8 cellular contexts compared by ENCODE assay signal in genomic region chr17:9020096-9020823, GRCh38. TPM values are rescaled to one million over a fixed set of nuclear protein-coding genes. Genes with fewer than 3 reads are reported as not detected.
DNase-seq lines count a peak whose midpoint lies in the region; TF ChIP-seq lines count a peak whose summit lies in the region.

No MANE protein-coding gene starts in this region.

- no peaks in the 10 kb centered on the region for H3K4me1 Mint-ChIP-seq in glutamatergic neuron (ENCODE audit: low read depth, unreplicated experiment)

- BruUV-seq in OCI-LY7 (replicated peaks; lab: Mats Ljungman, UMichigan) = no TSS peak

- peaks cover 4% of the 10 kb centered on the region for H3K9me3 Mint-ChIP-seq in glutamatergic neuron (ENCODE audit: unreplicated experiment)

- peak overlapping the region; percentile 58 for H3K4me3 Mint-ChIP-seq in glutamatergic neuron (ENCODE audit: unreplicated experiment)

- H2AFZ ChIP-seq in OCI-LY7 (ENCODE audit: low read length) = peak overlapping the region; percentile 42; the same call in 1 of the 2 replicates

- H3K27me3 Mint-ChIP-seq in glutamatergic neuron (ENCODE audit: unreplicated experiment) = peaks cover 13% of the 10 kb centered on the region

- H3K9ac ChIP-seq in skeletal muscle satellite cell (ENCODE audit: low read depth, low read length) = no peak overlapping the region

- in situ Hi-C loops in GM13976 (cut with MboI; ENCODE audit: low sequenced_read_pairs, unreplicated experiment) = loop anchor here (25.0 kb wide), 1 partner anchor 517 kb away; no protein-coding TSS in a partner anchor

- H3K27me3 ChIP-seq in skeletal muscle satellite cell (ENCODE audit: control insufficient read depth, insufficient read depth, low read length) = peaks cover 48% of the 10 kb centered on the region

- intact Hi-C loops in OCI-LY7 (cut with micrococcal nuclease; ENCODE audit: unreplicated experiment) = loop anchor here (10.0 kb wide), 1 partner anchor 65 kb away; no protein-coding TSS in a partner anchor

- no peaks in the 10 kb centered on the region for H3K79me2 ChIP-seq in OCI-LY7 (ENCODE audit: insufficient read depth, low read depth, low read length)

- H3K4me2 ChIP-seq in OCI-LY7 (ENCODE audit: low read length) (peak overlapping the region; percentile 59), skeletal muscle satellite cell (ENCODE audit: low read length) (peak overlapping the region; percentile 80)

- H3K27ac Mint-ChIP-seq in glutamatergic neuron (ENCODE audit: unreplicated experiment) = no peak overlapping the region

- no peaks in the 10 kb centered on the region for H3K9me2 ChIP-seq in OCI-LY7 (ENCODE audit: insufficient read depth, low read length)

- CTCF ChIA-PET in OCI-LY7 (lab: Charles Lee; ENCODE audit: unreplicated experiment) = no interaction called here

- POLR2A ChIA-PET in OCI-LY7 (lab: Charles Lee) = no interaction called here

- no peaks in the 10 kb centered on the region for H4K20me1 ChIP-seq in OCI-LY7 (ENCODE audit: insufficient read depth, low read length)

- DNase-seq in GM13976 (ENCODE audit: low spot score) = peak; percentile 48
- no peak for DNase-seq in OCI-LY7 (ENCODE audit: low spot score)
- no peak for DNase-seq in glutamatergic neuron
- DNase-seq in 8988T = no peak
- no peak for DNase-seq in superior temporal gyrus (ENCODE audit: extremely low spot score)
- no peak for DNase-seq in EL
- no peak for DNase-seq in activated naive CD4-positive, alpha-beta T cell treated with anti-CD3 and anti-CD28 coated beads, Interleukin-2, amount 50 U/mL, for 16 hours

- H3K4me1 ChIP-seq in OCI-LY7 (ENCODE audit: insufficient read depth, low read length, poor library complexity, severe bottlenecking) (no peaks in the 10 kb centered on the region), skeletal muscle satellite cell (ENCODE audit: control insufficient read depth, insufficient read depth, low read length) (peaks cover 7% of the 10 kb centered on the region)

- no peak overlapping the region for H3K27ac ChIP-seq in OCI-LY7 (ENCODE audit: low read depth, low read length, poor library complexity, severe bottlenecking)

- H3K36me3 ChIP-seq in OCI-LY7 (ENCODE audit: insufficient read depth, low read length) (no peaks in the 10 kb centered on the region), skeletal muscle satellite cell (ENCODE audit: insufficient read depth, low read length) (no peaks in the 10 kb centered on the region)

- H3K9me3 ChIP-seq in OCI-LY7 (ENCODE audit: low read length) (no peaks in the 10 kb centered on the region), skeletal muscle satellite cell (replicated peaks; ENCODE audit: low read length) (no peaks in the 10 kb centered on the region)

- peak overlapping the region; percentile 68 for H3K4me3 ChIP-seq in OCI-LY7 (ENCODE audit: low read depth, low read length, poor library complexity, severe bottlenecking)
- peak overlapping the region; percentile 65 for H3K4me3 ChIP-seq in skeletal muscle satellite cell (ENCODE audit: low read length)

- no peaks in the 10 kb centered on the region for H3K36me3 Mint-ChIP-seq in glutamatergic neuron (ENCODE audit: unreplicated experiment)

- TF ChIP-seq CTCF in GM13976 (IDR thresholded peaks at IDR 0.05; ENCODE audit: borderline replicate concordance, control extremely low read depth, extremely low read depth, insufficient read depth, missing control alignments) (no peak), OCI-LY7 (conservative IDR thresholded peaks at IDR 0.05; ENCODE audit: low read length) (no peak), glutamatergic neuron (IDR thresholded peaks at IDR 0.05; ENCODE audit: partially characterized antibody, unreplicated experiment) (no peak)

RNA-seq across cellular contexts. Expression of gene NTN1, which starts 1.1 kb away (rescaled TPM):
- 0.05 TPM in 1 of 2 replicates, not detected in the other for total RNA-seq in OCI-LY7 (2014; rRNA removed; shearing (Covaris generic))
- total RNA-seq in OCI-LY7 (2022) (not detected in 2 replicates), glutamatergic neuron (ENCODE audit: unreplicated experiment) (0.76 TPM)
- under 0.01 TPM in 2 replicates for total RNA-seq in skeletal muscle satellite cell (2012; rRNA removed)

RNA-seq across cellular contexts. Expression of gene PIK3R5, which starts 54.8 kb away (rescaled TPM):
- total RNA-seq in OCI-LY7 (2014; rRNA removed; shearing (Covaris generic)) = 0.76 and 1.2 TPM in 2 replicates
- total RNA-seq in OCI-LY7 (2022) = 0.68 and 1.5 TPM in 2 replicates
- total RNA-seq in glutamatergic neuron (ENCODE audit: unreplicated experiment) = not detected
- total RNA-seq in skeletal muscle satellite cell (2012; rRNA removed) = not detected in 2 replicates
